In the genomic region with DNA sequence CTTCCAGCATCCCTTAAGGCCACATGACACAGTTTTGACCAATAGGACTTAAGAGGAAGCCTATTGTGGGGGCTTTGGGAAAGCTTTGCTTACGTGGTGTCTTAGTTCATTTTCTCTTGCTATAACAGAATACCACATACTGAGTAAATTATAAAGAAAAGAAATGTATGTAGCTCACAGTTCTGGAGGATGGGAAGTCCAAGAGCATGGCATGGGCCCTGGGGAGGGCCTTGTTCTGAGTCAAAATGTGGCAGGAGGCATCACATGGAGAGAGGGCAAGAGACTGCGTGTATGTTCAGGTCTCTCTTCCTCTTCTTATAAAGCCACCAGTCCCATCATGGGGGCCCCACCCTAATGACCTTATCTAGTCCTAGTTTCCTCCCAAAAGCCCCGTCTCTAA, we compare ENCODE assay signal across 1 cellular context.
TF ChIP-seq lines count a peak whose summit lies in the region.

No MANE protein-coding gene starts in this region.

TF ChIP-seq in HepG2, 621 proteins besides CTCF, POLR2A, EP300 and RAD21 (continued from another document):
- TF ChIP-seq, protein P1, sequence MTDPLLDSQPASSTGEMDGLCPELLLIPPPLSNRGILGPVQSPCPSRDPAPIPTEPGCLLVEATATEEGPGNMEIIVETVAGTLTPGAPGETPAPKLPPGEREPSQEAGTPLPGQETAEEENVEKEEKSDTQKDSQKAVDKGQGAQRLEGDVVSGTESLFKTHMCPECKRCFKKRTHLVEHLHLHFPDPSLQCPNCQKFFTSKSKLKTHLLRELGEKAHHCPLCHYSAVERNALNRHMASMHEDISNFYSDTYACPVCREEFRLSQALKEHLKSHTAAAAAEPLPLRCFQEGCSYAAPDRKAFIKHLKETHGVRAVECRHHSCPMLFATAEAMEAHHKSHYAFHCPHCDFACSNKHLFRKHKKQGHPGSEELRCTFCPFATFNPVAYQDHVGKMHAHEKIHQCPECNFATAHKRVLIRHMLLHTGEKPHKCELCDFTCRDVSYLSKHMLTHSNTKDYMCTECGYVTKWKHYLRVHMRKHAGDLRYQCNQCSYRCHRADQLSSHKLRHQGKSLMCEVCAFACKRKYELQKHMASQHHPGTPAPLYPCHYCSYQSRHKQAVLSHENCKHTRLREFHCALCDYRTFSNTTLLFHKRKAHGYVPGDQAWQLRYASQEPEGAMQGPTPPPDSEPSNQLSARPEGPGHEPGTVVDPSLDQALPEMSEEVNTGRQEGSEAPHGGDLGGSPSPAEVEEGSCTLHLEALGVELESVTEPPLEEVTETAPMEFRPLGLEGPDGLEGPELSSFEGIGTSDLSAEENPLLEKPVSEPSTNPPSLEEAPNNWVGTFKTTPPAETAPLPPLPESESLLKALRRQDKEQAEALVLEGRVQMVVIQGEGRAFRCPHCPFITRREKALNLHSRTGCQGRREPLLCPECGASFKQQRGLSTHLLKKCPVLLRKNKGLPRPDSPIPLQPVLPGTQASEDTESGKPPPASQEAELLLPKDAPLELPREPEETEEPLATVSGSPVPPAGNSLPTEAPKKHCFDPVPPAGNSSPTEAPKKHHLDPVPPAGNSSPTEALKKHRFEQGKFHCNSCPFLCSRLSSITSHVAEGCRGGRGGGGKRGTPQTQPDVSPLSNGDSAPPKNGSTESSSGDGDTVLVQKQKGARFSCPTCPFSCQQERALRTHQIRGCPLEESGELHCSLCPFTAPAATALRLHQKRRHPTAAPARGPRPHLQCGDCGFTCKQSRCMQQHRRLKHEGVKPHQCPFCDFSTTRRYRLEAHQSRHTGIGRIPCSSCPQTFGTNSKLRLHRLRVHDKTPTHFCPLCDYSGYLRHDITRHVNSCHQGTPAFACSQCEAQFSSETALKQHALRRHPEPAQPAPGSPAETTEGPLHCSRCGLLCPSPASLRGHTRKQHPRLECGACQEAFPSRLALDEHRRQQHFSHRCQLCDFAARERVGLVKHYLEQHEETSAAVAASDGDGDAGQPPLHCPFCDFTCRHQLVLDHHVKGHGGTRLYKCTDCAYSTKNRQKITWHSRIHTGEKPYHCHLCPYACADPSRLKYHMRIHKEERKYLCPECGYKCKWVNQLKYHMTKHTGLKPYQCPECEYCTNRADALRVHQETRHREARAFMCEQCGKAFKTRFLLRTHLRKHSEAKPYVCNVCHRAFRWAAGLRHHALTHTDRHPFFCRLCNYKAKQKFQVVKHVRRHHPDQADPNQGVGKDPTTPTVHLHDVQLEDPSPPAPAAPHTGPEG (CRISPR knock-in tag; IDR thresholded peaks at IDR 0.05): no peak
- TF ChIP-seq ZNF775 (CRISPR knock-in tag; IDR thresholded peaks at IDR 0.05; ENCODE audit: borderline replicate concordance): no peak
- no peak for TF ChIP-seq ZSCAN31 (CRISPR knock-in tag; IDR thresholded peaks at IDR 0.05; ENCODE audit: low read depth)
- peak; percentile 98 for TF ChIP-seq ZNF564 (CRISPR knock-in tag; IDR thresholded peaks at IDR 0.05)
TF ChIP-seq in HepG2: peak in this region for 1.
